In genomic region chr2:38269421-38269820, GRCh38 we compare ENCODE assay signal across 1 cellular context.
TF ChIP-seq lines count a peak whose summit lies in the region.

No MANE protein-coding gene starts in this region.

TF ChIP-seq in GM12878, 131 proteins besides CTCF, POLR2A, EP300 and RAD21 (continued from another document):
- TF ChIP-seq REST (IDR thresholded peaks at IDR 0.05; ENCODE audit: low read depth, low read length): no peak
- no peak for TF ChIP-seq E4F1 (IDR thresholded peaks at IDR 0.05; ENCODE audit: borderline replicate concordance, partially characterized antibody)
- TF ChIP-seq BHLHE40 (IDR thresholded peaks at IDR 0.05; ENCODE audit: borderline replicate concordance in 1 of 2, low read depth in 2 of 2, low read length in 1 of 2): no peak
- TF ChIP-seq ATF2 (IDR thresholded peaks at IDR 0.05; ENCODE audit: low read length): peak; percentile 19; the same call in 1 of the 2 replicates
